33 cellular contexts compared by ENCODE assay signal in genomic region chr10:7491230-7491629, GRCh38.
DNase-seq lines count a peak whose midpoint lies in the region; ATAC-seq, FAIRE-seq and TF ChIP-seq lines count a peak whose summit lies in the region.
"Had no signal": no experiment of that assay in that cellular context is flagged by ENCODE, and none has a peak within 500 bp of the region (broad histone marks: within the 10 kb centered on the region; RNA-seq: fewer than 3 reads in every experiment).

No MANE protein-coding gene starts in this region.

- no peaks in the 10 kb centered on the region for H3K36me3 ChIP-seq in mammary epithelial cell (ENCODE audit: insufficient read depth, low read length)
- H3K36me3 ChIP-seq: esophagus muscularis mucosa, left lung, stomach, tibial artery had no signal

- H3K4me1 ChIP-seq in mammary epithelial cell (ENCODE audit: insufficient read depth, low read length), result no peaks in the 10 kb centered on the region
- H3K4me1 ChIP-seq: Caco-2, tibial artery had no signal

- no peaks in the 10 kb centered on the region for H3K27me3 ChIP-seq in mammary epithelial cell (ENCODE audit: insufficient read depth, low read length)
- H3K27me3 ChIP-seq: left lung had no signal

- POLR2A ChIA-PET in MCF 10A (lab: Yijun Ruan, JAX), result interaction anchor here (0.6 kb wide), 1 partner anchor 228 kb away, joined by 4 read pairs; no protein-coding TSS in a partner anchor

- no peak overlapping the region for H3K9ac ChIP-seq in mammary epithelial cell (ENCODE audit: insufficient read depth, low read length)

- peaks cover 13% of the 10 kb centered on the region for H3K27me3 Mint-ChIP-seq in MCF 10A (ENCODE audit: insufficient read depth, unreplicated experiment)
- H3K27me3 Mint-ChIP-seq in activated T-helper 17 cell treated with anti-CD3 and anti-CD28 coated beads, Interleukin-2, amount 50 U/mL, for 72 hours, result no peaks in the 10 kb centered on the region
- peaks cover 6% of the 10 kb centered on the region in 2 donors for H3K27me3 Mint-ChIP-seq in stimulated activated naive B cell treated with anti-CD40 and anti-IgM and Interleukin-4, amounts not matched to agents 10 μg/mL and 1 μg/mL and 100 μg/mL, for 72 hours
- H3K27me3 Mint-ChIP-seq: activated CD4-positive, alpha-beta memory T cell treated with anti-CD3 and anti-CD28 coated beads for 36 hours; T-cell had no signal

- ATAC-seq in activated T-helper 17 cell treated with anti-CD3 and anti-CD28 coated beads, Interleukin-2, amount 50 U/mL, for 72 hours (replicated peaks), result no peak
- ATAC-seq in stimulated activated naive B cell treated with anti-CD40 and anti-IgM and Interleukin-4, amounts not matched to agents 10 μg/mL and 1 μg/mL and 100 μg/mL, for 72 hours (replicated peaks), result no peak
- ATAC-seq in HG03432 (IDR thresholded peaks at IDR 0.05; ENCODE audit: unreplicated experiment), result no peak
- ATAC-seq: activated CD4-positive, CD25-positive, alpha-beta regulatory T cell treated with anti-CD3 and anti-CD28 coated beads, Interleukin-2, amount 50 U/mL, for 24 hours; K562; left lung; T-cell had no signal

- no peak for TF ChIP-seq CTCF in MCF 10A (IDR thresholded peaks at IDR 0.05; ENCODE audit: unreplicated experiment)
- no peak for TF ChIP-seq CTCF in mammary epithelial cell (conservative IDR thresholded peaks at IDR 0.05 in 1 of 2, IDR thresholded peaks at IDR 0.05 in 1 of 2; ENCODE audit: extremely low read depth in 1 of 2, insufficient read depth in 1 of 2, low read depth in 1 of 2, low read length in 2 of 2)

- intact Hi-C loops in MCF 10A (cut with micrococcal nuclease), result no loop called here
- intact Hi-C loops in mammary epithelial cell (cut with micrococcal nuclease), result no loop called here

- 69% methylated on average over 8 of the region's 8 CpGs for WGBS in mammary epithelial cell (ENCODE audit: low coverage, missing lambda C conversion rate)

- CTCF ChIA-PET in MCF 10A (lab: Yijun Ruan, JAX), result no interaction called here
- CTCF ChIA-PET in mammary epithelial cell (lab: Charles Lee; ENCODE audit: low non-redundant PET), result no interaction called here

- no TSS peak for BruUV-seq in MCF 10A (replicated peaks; lab: Mats Ljungman, UMichigan)
- no TSS peak for BruUV-seq in mammary epithelial cell (replicated peaks; lab: Mats Ljungman, UMichigan)

- peak; percentile 36 for FAIRE-seq in GM12892 (lab: Jason Lieb, UNC)
- FAIRE-seq: H1, HTR-8/SVneo, K562 had no signal

- H3K9me3 Mint-ChIP-seq in MCF 10A (ENCODE audit: unreplicated experiment), result peaks cover 5% of the 10 kb centered on the region
- no peaks in the 10 kb centered on the region for H3K9me3 Mint-ChIP-seq in activated T-helper 17 cell treated with anti-CD3 and anti-CD28 coated beads, Interleukin-2, amount 50 U/mL, for 72 hours
- no peaks in the 10 kb centered on the region for H3K9me3 Mint-ChIP-seq in stimulated activated naive B cell treated with anti-CD40 and anti-IgM and Interleukin-4, amounts not matched to agents 10 μg/mL and 1 μg/mL and 100 μg/mL, for 72 hours

- no peaks in the 10 kb centered on the region for H3K36me3 Mint-ChIP-seq in MCF 10A (ENCODE audit: insufficient read depth, unreplicated experiment)
- no peaks in the 10 kb centered on the region for H3K36me3 Mint-ChIP-seq in activated T-helper 17 cell treated with anti-CD3 and anti-CD28 coated beads, Interleukin-2, amount 50 U/mL, for 72 hours (ENCODE audit: low read depth)
- H3K36me3 Mint-ChIP-seq in stimulated activated naive B cell treated with anti-CD40 and anti-IgM and Interleukin-4, amounts not matched to agents 10 μg/mL and 1 μg/mL and 100 μg/mL, for 72 hours, result peaks cover 0 to 2% of the 10 kb centered on the region in 2 donors
- H3K36me3 Mint-ChIP-seq: activated CD4-positive, alpha-beta memory T cell treated with anti-CD3 and anti-CD28 coated beads for 36 hours; T-cell had no signal

- H2AFZ ChIP-seq in mammary epithelial cell (ENCODE audit: low read depth, low read length), result no peak overlapping the region

- in situ Hi-C loops in mammary epithelial cell (cut with MboI; ENCODE audit: low sequenced_read_pairs in 2 of 2), result no loop called here

- H3K4me3 ChIP-seq in mammary epithelial cell (replicated peaks in 1 of 3; ENCODE audit: insufficient read depth in 1 of 3, low read depth in 2 of 3, low read length in 3 of 3), result no peak overlapping the region
- H3K4me3 ChIP-seq: esophagus muscularis mucosa, K562, left lung, smooth muscle cell, stomach, tibial artery had no signal

- no peak overlapping the region for H3K27ac ChIP-seq in mammary epithelial cell (ENCODE audit: insufficient read depth, low read depth, low read length)
- H3K27ac ChIP-seq: esophagus muscularis mucosa, left lung, RWPE1, stomach, tibial artery had no signal

- H3K4me1 Mint-ChIP-seq in MCF 10A (ENCODE audit: insufficient read depth, unreplicated experiment), result peaks cover 15% of the 10 kb centered on the region
- H3K4me1 Mint-ChIP-seq in activated T-helper 17 cell treated with anti-CD3 and anti-CD28 coated beads, Interleukin-2, amount 50 U/mL, for 72 hours, result peaks cover 23% of the 10 kb centered on the region
- H3K4me1 Mint-ChIP-seq in stimulated activated naive B cell treated with anti-CD40 and anti-IgM and Interleukin-4, amounts not matched to agents 10 μg/mL and 1 μg/mL and 100 μg/mL, for 72 hours, result peaks cover 33 to 67% of the 10 kb centered on the region in 2 donors

- no peak for TF ChIP-seq POLR2A in GM12892 (IDR thresholded peaks at IDR 0.05; ENCODE audit: low read depth, low read length)

- DNase-seq in MCF 10A (ENCODE audit: unreplicated experiment) (peak; percentile 23), mammary epithelial cell (no peak), GM12892 (ENCODE audit: insufficient read length) (no peak), A172 (ENCODE audit: low spot score) (no peak)
- DNase-seq in stimulated activated naive B cell treated with anti-CD40 and anti-IgM and Interleukin-4, amounts not matched to agents 10 μg/mL and 1 μg/mL and 100 μg/mL, for 72 hours, result no peak
- no peak for DNase-seq in stimulated activated CD4-positive, alpha-beta T cell treated with anti-CD3 and anti-CD28 coated beads, Interleukin-4, amount 100 ng/mL, for 4 hours
- DNase-seq: activated CD4-positive, alpha-beta memory T cell treated with anti-CD3 and anti-CD28 coated beads for 36 hours; activated effector memory CD4-positive, alpha-beta T cell treated with Interleukin-2 at 50 U/mL for 16 hours; Caco-2; caudate nucleus; DMS79; foreskin fibroblast; GF-D8; islet precursor cell; left lung; mesendoderm; NCI-H1105 treated with DMSO at 0.1 percent for 48 hours; NCI-H1930; NCI-H2171 treated with DMSO at 0.1 percent for 48 hours; NCI-H510A; stimulated activated CD4-positive, alpha-beta T cell treated with anti-CD3 and anti-CD28 coated beads, Interleukin-1b, Interleukin-23, amount 100 ng/mL, for 48 hours; stomach; T-cell; tibial artery had no signal

- no peak overlapping the region for H3K4me3 Mint-ChIP-seq in MCF 10A (ENCODE audit: unreplicated experiment)
- H3K4me3 Mint-ChIP-seq in activated T-helper 17 cell treated with anti-CD3 and anti-CD28 coated beads, Interleukin-2, amount 50 U/mL, for 72 hours, result no peak overlapping the region
- H3K4me3 Mint-ChIP-seq in stimulated activated naive B cell treated with anti-CD40 and anti-IgM and Interleukin-4, amounts not matched to agents 10 μg/mL and 1 μg/mL and 100 μg/mL, for 72 hours, result no peak overlapping the region
- H3K4me3 Mint-ChIP-seq: activated CD4-positive, alpha-beta memory T cell treated with anti-CD3 and anti-CD28 coated beads for 36 hours had no signal

- H3K4me2 ChIP-seq in mammary epithelial cell (ENCODE audit: insufficient read depth, low read depth, low read length), result no peak overlapping the region
- H3K4me2 ChIP-seq: smooth muscle cell had no signal

- no peaks in the 10 kb centered on the region for H3K79me2 ChIP-seq in mammary epithelial cell (ENCODE audit: insufficient read depth, low read length)

- H3K9me3 ChIP-seq in mammary epithelial cell (replicated peaks; ENCODE audit: insufficient read depth, low read length), result peaks cover 7% of the 10 kb centered on the region
- H3K9me3 ChIP-seq: Caco-2, left lung, stomach, tibial artery had no signal

- no peaks in the 10 kb centered on the region for H4K20me1 ChIP-seq in mammary epithelial cell (ENCODE audit: insufficient read depth, low read length)

- H3K27ac Mint-ChIP-seq in MCF 10A (ENCODE audit: low read depth, unreplicated experiment), result no peak overlapping the region
- H3K27ac Mint-ChIP-seq in activated T-helper 17 cell treated with anti-CD3 and anti-CD28 coated beads, Interleukin-2, amount 50 U/mL, for 72 hours, result peak overlapping the region; percentile 5
- H3K27ac Mint-ChIP-seq in stimulated activated naive B cell treated with anti-CD40 and anti-IgM and Interleukin-4, amounts not matched to agents 10 μg/mL and 1 μg/mL and 100 μg/mL, for 72 hours, result peak overlapping the region; percentile 39
- H3K27ac Mint-ChIP-seq: activated CD4-positive, alpha-beta memory T cell treated with anti-CD3 and anti-CD28 coated beads for 36 hours had no signal

- dilution Hi-C loops in mammary epithelial cell (cut with HindIII; ENCODE audit: low sequenced_read_pairs), result no loop called here
